9 cellular contexts compared by ENCODE assay signal in genomic region chr14:91229743-91230200, GRCh38.
DNase-seq lines count a peak whose midpoint lies in the region; ATAC-seq and TF ChIP-seq lines count a peak whose summit lies in the region.
"Had no signal": no experiment of that assay in that cellular context is flagged by ENCODE, and none has a peak within 500 bp of the region (broad histone marks: within the 10 kb centered on the region; RNA-seq: fewer than 3 reads in every experiment).

No MANE protein-coding gene starts in this region.

- no peaks in the 10 kb centered on the region for H3K9me3 ChIP-seq in DND-41 (ENCODE audit: insufficient read depth, low read length, severe bottlenecking)

- H4K20me1 ChIP-seq in DND-41 (ENCODE audit: insufficient read depth, low read length) = peaks cover 6% of the 10 kb centered on the region; the same call in 1 of the 2 replicates

- H3K27ac ChIP-seq in DND-41 (ENCODE audit: low read length) = peak overlapping the region; percentile 81

- H3K79me2 ChIP-seq in DND-41 (ENCODE audit: insufficient read depth, low read length) = no peaks in the 10 kb centered on the region

- no peaks in the 10 kb centered on the region for H3K27me3 ChIP-seq in DND-41 (ENCODE audit: insufficient read depth, low read length, poor library complexity)
- H3K27me3 ChIP-seq: heart right ventricle had no signal

- no peak for TF ChIP-seq CTCF in DND-41 (IDR thresholded peaks at IDR 0.05; ENCODE audit: borderline replicate concordance, extremely low read depth, low read length, poor library complexity, severe bottlenecking)

- peaks cover 58% of the 10 kb centered on the region for H3K4me1 ChIP-seq in DND-41 (ENCODE audit: insufficient read depth, low read length)

- peaks cover 6% of the 10 kb centered on the region for H3K36me3 ChIP-seq in DND-41 (ENCODE audit: insufficient read depth, low read length)

- ATAC-seq in DND-41 (ENCODE audit: insufficient read depth, low read depth) (peak; percentile 85), GM19468 (IDR thresholded peaks at IDR 0.05; ENCODE audit: extremely low read depth, unreplicated experiment) (peak; percentile 73), HG03521 (IDR thresholded peaks at IDR 0.05; ENCODE audit: unreplicated experiment) (peak; percentile 69)

- peak overlapping the region in 1 of 2 experiments; percentile 12; a peak in 2 of 4 replicates for H3K4me3 ChIP-seq in DND-41 (ENCODE audit: low read depth in 1 of 2, low read length in 2 of 2)
- H3K4me3 ChIP-seq: heart right ventricle had no signal

- H3K9ac ChIP-seq in DND-41 (ENCODE audit: low read depth, low read length) = peak overlapping the region; percentile 26

- DNase-seq in DND-41 (peak; percentile 87), iris pigment epithelial cell (ENCODE audit: low read depth) (peak; percentile 68), NCI-H2196 (lab: John Stamatoyannopoulos, UW; ENCODE audit: unreplicated experiment) (no peak), NCI-H2107 treated with DMSO at 0.1 percent for 48 hours (lab: John Stamatoyannopoulos, UW; ENCODE audit: unreplicated experiment) (no peak), iPS-NIHi7 (ENCODE audit: extremely low spot score) (no peak)
- DNase-seq in activated CD4-positive, CD25-positive, alpha-beta regulatory T cell treated with anti-CD3 and anti-CD28 coated beads, Interleukin-2, amount 50 U/mL, for 16 hours (ENCODE audit: low read depth, low spot score) = peak; percentile 54
- DNase-seq: heart right ventricle had no signal

- no peak overlapping the region for H2AFZ ChIP-seq in DND-41 (ENCODE audit: low read depth, low read length)

- peak overlapping the region; percentile 47 for H3K4me2 ChIP-seq in DND-41 (ENCODE audit: insufficient read depth, low read length)

Comparison
In these comparisons a context has a peak if more than half of its experiments do, and no peak if none do; other contexts are left out.
1. DNase-seq: peak in DND-41 (single experiment), activated CD4-positive, CD25-positive, alpha-beta regulatory T cell treated with anti-CD3 and anti-CD28 coated beads, Interleukin-2, amount 50 U/mL, for 16 hours (single experiment) and iris pigment epithelial cell (single experiment); none in NCI-H2196 (single experiment), NCI-H2107 treated with DMSO at 0.1 percent for 48 hours (single experiment) and iPS-NIHi7 (single experiment).
2. Peak in every context shown above with its lines, with median percentiles within 50 percentile points of each other: ATAC-seq.